In the genomic region with DNA sequence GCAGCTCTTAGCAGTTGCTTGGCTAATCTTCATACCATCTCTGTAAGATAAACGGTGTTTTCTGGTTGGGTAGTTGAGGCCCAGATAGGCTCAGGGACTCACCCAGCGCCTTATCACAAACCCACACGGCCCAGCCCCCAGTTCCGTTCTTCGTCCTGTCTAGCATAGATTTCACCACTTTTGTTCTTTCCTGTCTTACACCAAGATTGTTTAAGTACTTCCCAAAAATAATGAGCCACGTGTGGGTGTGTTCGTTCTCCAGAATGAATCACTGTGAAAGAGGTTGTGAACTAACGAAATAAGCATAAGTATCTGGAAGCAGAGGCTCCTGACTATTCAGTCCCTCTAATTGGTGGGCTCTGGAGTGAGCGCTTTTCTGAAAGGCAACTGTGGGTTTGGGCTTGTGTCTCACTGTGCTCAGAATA, we compare ENCODE assay signal across 8 cellular contexts. TPM values are rescaled to one million over a fixed set of nuclear protein-coding genes. Genes with fewer than 3 reads are reported as not detected.
DNase-seq lines count a peak whose midpoint lies in the region; ATAC-seq lines count a peak whose summit lies in the region.

No MANE protein-coding gene starts in this region.

- peak; percentile 70 for ATAC-seq in activated CD4-positive, alpha-beta T cell treated with anti-CD3 and anti-CD28 coated beads for 36 hours
- ATAC-seq in GM18511 (IDR thresholded peaks at IDR 0.05; ENCODE audit: unreplicated experiment) = no peak

- H3K27me3 Mint-ChIP-seq in activated CD4-positive, alpha-beta T cell treated with anti-CD3 and anti-CD28 coated beads for 36 hours = no peaks in the 10 kb centered on the region
- H3K27me3 Mint-ChIP-seq in activated naive CD8-positive, alpha-beta T cell treated with anti-CD3 and anti-CD28 coated beads for 36 hours = no peaks in the 10 kb centered on the region

- CTCF ChIA-PET in activated CD4-positive, alpha-beta T cell treated with anti-CD3 and anti-CD28 coated beads for 36 hours (lab: Charles Lee) = interaction anchor here (0.7 to 3.7 kb wide), 8 partner anchors 8 to 118 kb away, joined by 3 to 32 read pairs (median 11); no protein-coding TSS in a partner anchor

- peak; percentile 82 for DNase-seq in activated CD4-positive, alpha-beta T cell treated with anti-CD3 and anti-CD28 coated beads for 36 hours
- no peak for DNase-seq in activated CD4-positive, alpha-beta T cell treated with anti-CD3 and anti-CD28 coated beads for 1 hour
- peak; percentile 35 for DNase-seq in activated naive CD8-positive, alpha-beta T cell treated with anti-CD3 and anti-CD28 coated beads for 36 hours
- DNase-seq in inferior parietal cortex (ENCODE audit: extremely low spot score) (peak; percentile 61), mesenteric fat pad (ENCODE audit: low spot score) (no peak), NCI-H2171 (lab: John Stamatoyannopoulos, UW) (no peak)
- peak; percentile 45 for DNase-seq in stimulated activated CD4-positive, alpha-beta T cell treated with anti-CD3 and anti-CD28 coated beads, Interleukin-4, amount 100 ng/mL, for 1 hour

- peak overlapping the region; percentile 23 for H3K27ac Mint-ChIP-seq in activated CD4-positive, alpha-beta T cell treated with anti-CD3 and anti-CD28 coated beads for 36 hours
- H3K27ac Mint-ChIP-seq in activated naive CD8-positive, alpha-beta T cell treated with anti-CD3 and anti-CD28 coated beads for 36 hours = no peak overlapping the region

- peaks cover 73% of the 10 kb centered on the region for H3K4me1 Mint-ChIP-seq in activated CD4-positive, alpha-beta T cell treated with anti-CD3 and anti-CD28 coated beads for 36 hours
- H3K4me1 Mint-ChIP-seq in activated naive CD8-positive, alpha-beta T cell treated with anti-CD3 and anti-CD28 coated beads for 36 hours = peaks cover 71% of the 10 kb centered on the region

- POLR2A ChIA-PET in activated CD4-positive, alpha-beta T cell treated with anti-CD3 and anti-CD28 coated beads for 36 hours (lab: Charles Lee) = no interaction called here

- H3K36me3 Mint-ChIP-seq in activated CD4-positive, alpha-beta T cell treated with anti-CD3 and anti-CD28 coated beads for 36 hours (ENCODE audit: low read depth) = peaks cover 22% of the 10 kb centered on the region
- peaks cover 17% of the 10 kb centered on the region for H3K36me3 Mint-ChIP-seq in activated naive CD8-positive, alpha-beta T cell treated with anti-CD3 and anti-CD28 coated beads for 36 hours

- H3K9me3 Mint-ChIP-seq in activated CD4-positive, alpha-beta T cell treated with anti-CD3 and anti-CD28 coated beads for 36 hours (ENCODE audit: low read depth) = no peaks in the 10 kb centered on the region
- H3K9me3 Mint-ChIP-seq in activated naive CD8-positive, alpha-beta T cell treated with anti-CD3 and anti-CD28 coated beads for 36 hours = no peaks in the 10 kb centered on the region

- intact Hi-C loops in activated CD4-positive, alpha-beta T cell treated with anti-CD3 and anti-CD28 coated beads for 36 hours (cut with DNase I, micrococcal nuclease) = loop anchor here (5.0 to 10.0 kb wide), 3 partner anchors 146 to 578 kb away; a partner anchor contains a TSS

- peak overlapping the region; percentile 1 for H3K4me3 Mint-ChIP-seq in activated CD4-positive, alpha-beta T cell treated with anti-CD3 and anti-CD28 coated beads for 36 hours
- no peak overlapping the region for H3K4me3 Mint-ChIP-seq in activated naive CD8-positive, alpha-beta T cell treated with anti-CD3 and anti-CD28 coated beads for 36 hours

RNA-seq across cellular contexts. Expression of a gene that starts 21.4 kb away (rescaled TPM):
- 10 to 100 TPM; 10.1 to 12.7 TPM for total RNA-seq in activated CD4-positive, alpha-beta T cell treated with anti-CD3 and anti-CD28 coated beads for 36 hours
- total RNA-seq in activated naive CD8-positive, alpha-beta T cell treated with anti-CD3 and anti-CD28 coated beads for 36 hours = 10 to 100 TPM in 1 of 2 experiments, 1 to 10 TPM in 1; 9.9 to 10.2 TPM
- 40.9 TPM for total RNA-seq in mesenteric fat pad

RNA-seq across cellular contexts. Expression of a gene that starts 33.9 kb away (rescaled TPM):
- total RNA-seq in activated CD4-positive, alpha-beta T cell treated with anti-CD3 and anti-CD28 coated beads for 36 hours = 10 to 100 TPM in 1 of 2 experiments, 1 to 10 TPM in 1; 6.4 to 11.5 TPM
- 10 to 100 TPM in 1 of 2 experiments, 1 to 10 TPM in 1; 9.1 to 11.3 TPM for total RNA-seq in activated naive CD8-positive, alpha-beta T cell treated with anti-CD3 and anti-CD28 coated beads for 36 hours
- total RNA-seq in mesenteric fat pad = 117 TPM

Comparison
In these comparisons a context has a peak if more than half of its experiments do, and no peak if none do; other contexts are left out.
1. DNase-seq: peak in activated CD4-positive, alpha-beta T cell treated with anti-CD3 and anti-CD28 coated beads for 36 hours (single experiment), activated naive CD8-positive, alpha-beta T cell treated with anti-CD3 and anti-CD28 coated beads for 36 hours (single experiment), inferior parietal cortex (single experiment) and stimulated activated CD4-positive, alpha-beta T cell treated with anti-CD3 and anti-CD28 coated beads, Interleukin-4, amount 100 ng/mL, for 1 hour (single experiment); none in activated CD4-positive, alpha-beta T cell treated with anti-CD3 and anti-CD28 coated beads for 1 hour (single experiment), mesenteric fat pad (single experiment) and NCI-H2171 (single experiment).